Comparison of ENCODE assay signal across 9 cellular contexts in the genomic region with DNA sequence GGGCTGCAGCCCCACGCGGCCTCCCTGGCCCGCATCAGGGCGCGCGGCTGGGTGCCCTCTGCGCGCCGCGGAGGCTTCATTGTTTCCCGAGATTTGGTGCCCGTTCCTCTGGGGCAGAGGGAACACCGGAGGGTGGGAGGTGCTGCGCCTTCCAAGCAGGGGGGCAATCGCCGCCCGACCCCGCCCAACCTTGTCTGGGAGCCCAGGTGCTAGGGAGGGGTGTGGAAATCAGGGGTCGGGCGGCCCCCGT. TPM values are rescaled to one million over a fixed set of nuclear protein-coding genes. Genes with fewer than 3 reads are reported as not detected.
DNase-seq lines count a peak whose midpoint lies in the region; ATAC-seq, FAIRE-seq and TF ChIP-seq lines count a peak whose summit lies in the region.
"Had no signal": no experiment of that assay in that cellular context is flagged by ENCODE, and none has a peak within 500 bp of the region (broad histone marks: within the 10 kb centered on the region; RNA-seq: fewer than 3 reads in every experiment).

No MANE protein-coding gene starts in this region.

- peaks cover 22% of the 10 kb centered on the region for H3K4me1 Mint-ChIP-seq in CD8-positive, alpha-beta T cell (ENCODE audit: low read depth)

- H3K36me3 ChIP-seq in CD8-positive, alpha-beta T cell (ENCODE audit: insufficient read depth, low read length) = no peaks in the 10 kb centered on the region
- H3K36me3 ChIP-seq in esophagus squamous epithelium (no peaks in the 10 kb centered on the region), pancreas (no peaks in the 10 kb centered on the region)

- 0% methylated on average over 1 of the region's 21 CpGs; no CpG with 5 or more reads in 1 of the 2 donors for WGBS in esophagus squamous epithelium, 2 donors
- WGBS in pancreas, 2 donors = 0 to 1% methylated on average over 17 to 21 of the region's 21 CpGs

- POLR2A ChIA-PET in CD8-positive, alpha-beta T cell (lab: Charles Lee) = no interaction called here

- no peak for TF ChIP-seq POLR2A in esophagus squamous epithelium (IDR thresholded peaks at IDR 0.05)

- H3K27me3 ChIP-seq in CD8-positive, alpha-beta T cell (ENCODE audit: insufficient read depth, low read length) = peaks cover 18% of the 10 kb centered on the region
- H3K27me3 ChIP-seq in esophagus squamous epithelium = peaks cover 0 to 27% (median 0%) of the 10 kb centered on the region in 4 donors
- no peaks in the 10 kb centered on the region for H3K27me3 ChIP-seq in pancreas

- H3K4me1 ChIP-seq in CD8-positive, alpha-beta T cell (ENCODE audit: insufficient read depth, low read length) = peaks cover 18% of the 10 kb centered on the region
- H3K4me1 ChIP-seq in esophagus squamous epithelium (peaks cover 3 to 69% (median 18%) of the 10 kb centered on the region in 3 donors), pancreas (peaks cover 0 to 15% (median 0%) of the 10 kb centered on the region in 3 donors)

- H3K27ac Mint-ChIP-seq in CD8-positive, alpha-beta T cell = no peak overlapping the region

- no peaks in the 10 kb centered on the region for H3K36me3 Mint-ChIP-seq in CD8-positive, alpha-beta T cell

- CTCF ChIA-PET in CD8-positive, alpha-beta T cell (lab: Charles Lee) = no interaction called here

- no peaks in the 10 kb centered on the region for H3K9me3 ChIP-seq in CD8-positive, alpha-beta T cell (ENCODE audit: low read length)
- H3K9me3 ChIP-seq in esophagus squamous epithelium (no peaks in the 10 kb centered on the region), pancreas (no peaks in the 10 kb centered on the region)

- H3K4me3 Mint-ChIP-seq in CD8-positive, alpha-beta T cell = peak overlapping the region; percentile 59

- no peak for TF ChIP-seq CTCF in CD8-positive, alpha-beta T cell (IDR thresholded peaks at IDR 0.05)
- no peak for TF ChIP-seq CTCF in esophagus squamous epithelium (IDR thresholded peaks at IDR 0.05)
- no peak for TF ChIP-seq CTCF in pancreas (IDR thresholded peaks at IDR 0.05)

- intact Hi-C loops in CD8-positive, alpha-beta T cell (cut with DNase I, micrococcal nuclease) = no loop called here
- intact Hi-C loops in esophagus squamous epithelium (cut with DNase I) = loop anchor here (10.0 kb wide), 1 partner anchor 1299 kb away; no protein-coding TSS in a partner anchor
- intact Hi-C loops in pancreas (cut with DNase I) = loop anchor here in 1 of 3 donors (5.0 kb wide), 1 partner anchor 1302 kb away; no protein-coding TSS in a partner anchor

- FAIRE-seq in pancreas (lab: Jason Lieb, UNC) = no peak

- peak overlapping the region; percentile 33 for H3K4me3 ChIP-seq in CD8-positive, alpha-beta T cell (ENCODE audit: low read depth, low read length)
- H3K4me3 ChIP-seq in esophagus squamous epithelium = peak overlapping the region; percentile 48 to 87 (median 74)
- H3K4me3 ChIP-seq in pancreas = peak overlapping the region; percentile 54 to 78 (median 69)

- no peaks in the 10 kb centered on the region for H3K9me3 Mint-ChIP-seq in CD8-positive, alpha-beta T cell

- no peak for DNase-seq in CD8-positive, alpha-beta T cell
- DNase-seq in NCI-H69 (lab: John Stamatoyannopoulos, UW) = peak; percentile 62
- no peak for DNase-seq in esophagus squamous epithelium (lab: John Stamatoyannopoulos, UW)
- peak in 1 of 6 donors; percentile 39 for DNase-seq in pancreas
- no peak for DNase-seq in COLO668 (lab: John Stamatoyannopoulos, UW; ENCODE audit: unreplicated experiment)
- no peak for DNase-seq in GF-D8 (lab: John Stamatoyannopoulos, UW)
- no peak for DNase-seq in Kasumi-1 (lab: John Stamatoyannopoulos, UW)
- DNase-seq: NCI-H510A had no signal

- no peak for ATAC-seq in CD8-positive, alpha-beta T cell
- ATAC-seq in pancreas (peak in 3 of 4 donors; percentile 19 to 42 (median 25)), GM18858 (IDR thresholded peaks at IDR 0.05; ENCODE audit: unreplicated experiment) (no peak)

- peaks cover 52% of the 10 kb centered on the region for H3K27me3 Mint-ChIP-seq in CD8-positive, alpha-beta T cell (ENCODE audit: low read depth)

- no peak overlapping the region for H3K27ac ChIP-seq in CD8-positive, alpha-beta T cell (ENCODE audit: low read depth, low read length)
- H3K27ac ChIP-seq in esophagus squamous epithelium = peak overlapping the region; percentile 73 to 95 (median 92)
- H3K27ac ChIP-seq in pancreas = peak overlapping the region; percentile 79 to 94 (median 92)

RNA-seq across cellular contexts. Expression of gene NRP1, which starts 1.0 kb away (rescaled TPM):
- not detected for total RNA-seq in CD8-positive, alpha-beta T cell
- total RNA-seq in esophagus squamous epithelium = 10 to 100 TPM in 2 of 4 donors, 1 to 10 TPM in 2; 3.1 to 27.7 (median 12.0) TPM
- 10 to 100 TPM; 26.2 to 56.4 (median 32.8) TPM for total RNA-seq in pancreas
- polyA plus RNA-seq in pancreas = 10 to 100 TPM; 12.0 to 26.0 TPM

Comparison
In these comparisons a context has a peak if more than half of its experiments do, and no peak if none do; other contexts are left out.
1. ATAC-seq: peak in pancreas (3 of 4); none in CD8-positive, alpha-beta T cell (single experiment) and GM18858 (single experiment).
2. RNA of gene NRP1, which starts 1.0 kb away (total RNA-seq): 26.2 to 56.4 TPM in pancreas and 3.1 to 27.7 TPM in esophagus squamous epithelium; not detected in CD8-positive, alpha-beta T cell; every median in the first group is over 4 times any median in the second.
3. Peak in every context shown above with its lines, with median percentiles within 50 percentile points of each other: H3K4me3 ChIP-seq.